ENCODE assay signal across 15 cellular contexts in the genomic region with DNA sequence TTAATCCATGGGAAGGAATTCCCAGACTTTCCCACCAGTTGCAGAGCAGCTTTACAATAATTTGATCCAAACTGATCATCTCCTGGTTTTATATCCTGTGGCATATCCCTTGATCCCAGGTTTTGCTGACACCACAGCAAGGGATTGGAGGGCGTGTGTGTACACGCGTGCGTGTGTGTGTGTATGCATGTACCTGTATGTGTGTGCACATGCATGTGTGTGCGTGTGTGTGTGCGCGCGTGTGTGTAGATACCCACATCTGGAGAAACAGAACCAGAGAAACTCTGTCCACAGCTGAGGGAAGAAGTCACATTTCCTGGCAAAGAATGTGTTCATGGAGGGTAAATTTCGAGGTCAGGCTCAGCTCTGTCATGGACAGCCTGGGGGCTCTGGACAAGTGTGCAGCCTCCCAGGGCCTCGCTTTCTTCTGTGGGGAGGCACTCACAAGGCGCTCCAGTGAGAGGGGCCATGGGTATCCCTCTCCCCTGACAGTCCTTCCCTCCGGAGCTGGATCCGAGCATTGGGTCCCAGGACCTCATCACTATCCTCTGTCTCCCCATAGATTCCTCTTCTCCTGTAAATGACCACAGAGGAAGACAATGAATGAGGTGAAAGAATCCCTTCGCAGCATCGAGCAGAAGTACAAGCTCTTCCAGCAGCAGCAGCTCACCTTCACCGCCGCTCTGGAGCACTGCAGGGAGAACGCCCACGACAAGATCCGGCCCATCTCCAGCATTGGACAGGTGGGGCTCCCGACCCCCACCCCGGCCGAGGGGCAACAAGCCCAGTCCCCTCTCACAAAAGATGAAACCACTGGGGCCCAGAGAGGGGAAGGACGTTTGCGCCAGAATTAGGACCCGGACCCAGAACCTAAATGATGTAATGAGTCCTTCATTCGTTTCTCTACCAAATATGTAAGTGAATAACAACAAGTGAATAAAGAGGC.
"Had no signal": no experiment of that assay in that cellular context is flagged by ENCODE, and none has a peak within 500 bp of the region (broad histone marks: within the 10 kb centered on the region; RNA-seq: fewer than 3 reads in every experiment).

No MANE protein-coding gene starts in this region.

- DNase-seq: effector memory CD8-positive, alpha-beta T cell; erythroblast; foreskin keratinocyte; immature natural killer cell; left cardiac atrium; left ventricle myocardium inferior; lower lobe of right lung; natural killer cell; tibial artery; upper lobe of right lung had no signal

- H3K4me3 Mint-ChIP-seq: effector memory CD8-positive, alpha-beta T cell; immature natural killer cell; memory B cell; mesothelial cell of epicardium; natural killer cell; stimulated activated naive CD8-positive, alpha-beta T cell treated with anti-CD3 and anti-CD28 coated beads, Interleukin-15, Interleukin-2, amounts not matched to agents 100 ng/mL and 50 ng/mL, for 24 hours had no signal

- H3K27ac Mint-ChIP-seq: effector memory CD8-positive, alpha-beta T cell; immature natural killer cell; memory B cell; mesothelial cell of epicardium; natural killer cell had no signal

- H3K36me3 ChIP-seq: lower lobe of right lung, upper lobe of right lung had no signal

- H3K36me3 Mint-ChIP-seq: immature natural killer cell, mesothelial cell of epicardium, natural killer cell had no signal

- H3K27me3 Mint-ChIP-seq: effector memory CD8-positive, alpha-beta T cell; memory B cell; stimulated activated naive CD8-positive, alpha-beta T cell treated with anti-CD3 and anti-CD28 coated beads, Interleukin-15, Interleukin-2, amounts not matched to agents 100 ng/mL and 50 ng/mL, for 24 hours had no signal

- H3K9me3 ChIP-seq: left ventricle myocardium inferior, lower lobe of right lung, tibial artery, upper lobe of right lung, vagina had no signal

- H3K27ac ChIP-seq: foreskin keratinocyte, left ventricle myocardium inferior, lower lobe of right lung, tibial artery, upper lobe of right lung, vagina had no signal

- H3K27me3 ChIP-seq: foreskin keratinocyte, tibial artery, upper lobe of right lung, vagina had no signal

- H3K4me3 ChIP-seq: left ventricle myocardium inferior, lower lobe of right lung, tibial artery, upper lobe of right lung, vagina had no signal

- ATAC-seq: effector memory CD8-positive, alpha-beta T cell; foreskin keratinocyte; left cardiac atrium; lower lobe of right lung; natural killer cell; sciatic nerve; upper lobe of right lung had no signal

- H3K9me3 Mint-ChIP-seq: effector memory CD8-positive, alpha-beta T cell; immature natural killer cell; memory B cell; mesothelial cell of epicardium; natural killer cell; stimulated activated naive CD8-positive, alpha-beta T cell treated with anti-CD3 and anti-CD28 coated beads, Interleukin-15, Interleukin-2, amounts not matched to agents 100 ng/mL and 50 ng/mL, for 24 hours had no signal
